8 cellular contexts compared by ENCODE assay signal in the genomic region with DNA sequence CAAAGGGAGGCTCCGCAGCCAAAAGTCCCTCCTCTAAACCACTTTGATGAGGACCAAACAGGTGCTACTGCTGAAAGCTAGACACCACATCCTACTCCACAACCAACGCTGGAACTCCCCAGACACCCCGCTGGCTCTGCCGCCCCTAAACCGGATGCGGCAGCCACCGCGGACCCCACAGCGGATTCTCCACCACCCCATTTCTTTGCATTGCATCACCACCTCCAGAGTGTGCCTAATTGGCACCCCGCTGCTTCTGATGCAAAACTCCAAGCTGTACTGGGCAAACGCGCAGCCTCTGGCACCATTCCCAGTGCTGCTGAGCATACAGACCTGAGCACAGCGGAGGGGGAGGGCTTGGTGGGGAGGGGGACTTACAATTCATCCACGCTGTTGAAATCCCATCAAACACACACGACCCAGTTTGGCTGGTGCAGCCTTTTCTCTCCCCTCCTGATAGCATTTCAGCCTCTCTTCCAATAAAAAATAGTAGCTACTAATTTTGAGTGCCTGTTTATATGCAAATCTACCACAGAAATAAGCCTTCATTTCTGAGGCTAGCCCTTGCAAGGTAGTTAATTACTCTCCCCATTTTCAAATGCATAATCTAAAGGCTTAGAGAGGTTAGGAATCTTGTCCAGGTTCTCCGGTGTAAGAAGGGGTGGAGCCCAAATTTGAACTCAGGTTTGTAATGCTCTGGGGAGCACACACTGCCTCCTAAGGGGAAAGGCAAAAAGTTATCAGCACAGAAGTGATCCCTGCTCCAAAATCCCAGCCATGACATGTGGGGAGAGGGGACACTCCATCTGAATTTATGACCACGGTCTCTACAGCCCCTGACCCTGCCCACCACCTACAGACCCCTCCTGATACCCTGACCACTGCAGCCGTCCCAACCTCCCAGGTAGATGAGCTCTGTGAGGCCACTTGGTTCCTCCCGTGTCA. TPM values are rescaled to one million over a fixed set of nuclear protein-coding genes. Genes with fewer than 3 reads are reported as not detected.
DNase-seq lines count a peak whose midpoint lies in the region; ATAC-seq, FAIRE-seq and TF ChIP-seq lines count a peak whose summit lies in the region.

No MANE protein-coding gene starts in this region.

- CTCF ChIA-PET in activated naive CD4-positive, alpha-beta T cell treated with anti-CD3 and anti-CD28 coated beads for 36 hours (lab: Charles Lee) = interaction anchor here (0.5 to 4.1 kb wide), 10 partner anchors 8 to 168 kb away, joined by 3 to 40 read pairs (median 4); partner anchors contain the start of genes RGS16 and RNASEL

- H3K27ac Mint-ChIP-seq in activated naive CD4-positive, alpha-beta T cell treated with anti-CD3 and anti-CD28 coated beads for 36 hours = peak overlapping the region; percentile 84

- no peak; the same call in 1 of the 2 replicates for TF ChIP-seq CTCF in Loucy (conservative IDR thresholded peaks at IDR 0.05; ENCODE audit: low read length)

- no peak overlapping the region for H2AFZ ChIP-seq in Loucy (ENCODE audit: low read length)

- peaks cover 65% of the 10 kb centered on the region for H3K4me1 Mint-ChIP-seq in activated naive CD4-positive, alpha-beta T cell treated with anti-CD3 and anti-CD28 coated beads for 36 hours (ENCODE audit: low read depth)

- peaks cover 5% of the 10 kb centered on the region for H3K27me3 Mint-ChIP-seq in activated naive CD4-positive, alpha-beta T cell treated with anti-CD3 and anti-CD28 coated beads for 36 hours (ENCODE audit: low read depth)

- no peaks in the 10 kb centered on the region for H3K36me3 Mint-ChIP-seq in activated naive CD4-positive, alpha-beta T cell treated with anti-CD3 and anti-CD28 coated beads for 36 hours (ENCODE audit: low read depth)

- no peaks in the 10 kb centered on the region for H3K27me3 ChIP-seq in Loucy (ENCODE audit: insufficient read depth, low read length, poor library complexity, severe bottlenecking)
- no peaks in the 10 kb centered on the region for H3K27me3 ChIP-seq in skeletal muscle tissue (ENCODE audit: control insufficient read depth in 3 of 3, insufficient read depth in 3 of 3, low read length in 3 of 3)

- peaks cover 7% of the 10 kb centered on the region; the same call in 1 of the 2 replicates for H3F3A ChIP-seq in Loucy (ENCODE audit: low read depth)

- peak overlapping the region; percentile 88 for H3K9ac ChIP-seq in Loucy (ENCODE audit: low read depth, low read length, poor library complexity, severe bottlenecking)
- peak overlapping the region in 2 of 3 donors; percentile 90 to 92 for H3K9ac ChIP-seq in skeletal muscle tissue (ENCODE audit: low read depth in 1 of 3, low read length in 3 of 3)

- H3K4me1 ChIP-seq in Loucy (ENCODE audit: insufficient read depth, low read length, poor library complexity, severe bottlenecking) (peaks cover 44% of the 10 kb centered on the region), skeletal muscle tissue (ENCODE audit: control insufficient read depth in 3 of 3, insufficient read depth in 3 of 3, low read length in 3 of 3) (peaks cover 18 to 38% (median 32%) of the 10 kb centered on the region in 3 donors)

- intact Hi-C loops in activated naive CD4-positive, alpha-beta T cell treated with anti-CD3 and anti-CD28 coated beads for 36 hours (cut with micrococcal nuclease) = loop anchor here (1.0 to 5.0 kb wide), 9 partner anchors 8 to 1518 kb away; partner anchors contain the start of gene SMG7
- intact Hi-C loops in left cardiac atrium (cut with DNase I) = no loop called here

- peak; percentile 82 for DNase-seq in DMS79 (lab: John Stamatoyannopoulos, UW)
- DNase-seq in activated naive CD4-positive, alpha-beta T cell treated with anti-CD3 and anti-CD28 coated beads for 36 hours = peak; percentile 94
- DNase-seq in left cardiac atrium = peak; percentile 80
- no peak for DNase-seq in HTR-8/SVneo (ENCODE audit: insufficient read length, low spot score)

- H3K4me2 ChIP-seq in Loucy (ENCODE audit: low read depth, low read length, poor library complexity, severe bottlenecking) = peak overlapping the region; percentile 88

- no peaks in the 10 kb centered on the region for H3K9me2 ChIP-seq in Loucy (replicated peaks; ENCODE audit: low read depth, low read length)

- H3K36me3 ChIP-seq in Loucy (ENCODE audit: insufficient read depth, low read length) (no peaks in the 10 kb centered on the region), skeletal muscle tissue (ENCODE audit: control insufficient read depth in 3 of 3, insufficient read depth in 3 of 3, low read length in 3 of 3) (no peaks in the 10 kb centered on the region)

- H3K27ac ChIP-seq in skeletal muscle tissue (ENCODE audit: low read depth, low read length) = peak overlapping the region; percentile 95

- peak; percentile 19; the same call in 1 of the 2 replicates for TF ChIP-seq POLR2A in Raji (IDR thresholded peaks at IDR 0.05; ENCODE audit: insufficient read depth, low read depth, low read length)

- peak overlapping the region; percentile 73 for H3K4me3 Mint-ChIP-seq in activated naive CD4-positive, alpha-beta T cell treated with anti-CD3 and anti-CD28 coated beads for 36 hours

- H3K79me2 ChIP-seq in Loucy (ENCODE audit: insufficient read depth, low read length) = no peaks in the 10 kb centered on the region

- no peak for FAIRE-seq in HTR-8/SVneo (lab: Jason Lieb, UNC)

- no peaks in the 10 kb centered on the region for H4K20me1 ChIP-seq in Loucy (ENCODE audit: insufficient read depth, low read length, poor library complexity, severe bottlenecking)

- H3K9me3 ChIP-seq in Loucy (ENCODE audit: insufficient read depth, low read depth, low read length) = no peaks in the 10 kb centered on the region
- H3K9me3 ChIP-seq in skeletal muscle tissue (ENCODE audit: control insufficient read depth in 3 of 3, low read length in 3 of 3) = no peaks in the 10 kb centered on the region

- peaks cover 2% of the 10 kb centered on the region for H3K9me3 Mint-ChIP-seq in activated naive CD4-positive, alpha-beta T cell treated with anti-CD3 and anti-CD28 coated beads for 36 hours

- ATAC-seq in GM21786 (IDR thresholded peaks at IDR 0.05; ENCODE audit: unreplicated experiment) = peak; percentile 74
- ATAC-seq in left cardiac atrium = peak; percentile 28 to 47

- H3K4me3 ChIP-seq in Loucy (ENCODE audit: low read length, poor library complexity, severe bottlenecking) = peak overlapping the region; percentile 78
- peak overlapping the region; percentile 47 to 77 (median 75) for H3K4me3 ChIP-seq in skeletal muscle tissue (ENCODE audit: low read length in 3 of 3)

RNA-seq across cellular contexts. Expression of gene RGS16, which starts 12.2 kb away (rescaled TPM):
- total RNA-seq in activated naive CD4-positive, alpha-beta T cell treated with anti-CD3 and anti-CD28 coated beads for 36 hours = 10 to 100 TPM; 35.3 to 37.3 TPM
- total RNA-seq in left cardiac atrium (1 to 10 TPM; 1.5 to 3.3 TPM), skeletal muscle tissue (7.8 TPM)

RNA-seq across cellular contexts. Expression of gene RNASEL, which starts 27.3 kb away (rescaled TPM):
- total RNA-seq in activated naive CD4-positive, alpha-beta T cell treated with anti-CD3 and anti-CD28 coated beads for 36 hours = 1 to 10 TPM; 2.5 TPM
- total RNA-seq in left cardiac atrium (1 to 10 TPM; 4.1 to 4.9 TPM), skeletal muscle tissue (4.2 TPM)
